In genomic region chr9:108956627-108957026, GRCh38 we compare ENCODE assay signal across 16 cellular contexts. TPM values are rescaled to one million over a fixed set of nuclear protein-coding genes. Genes with fewer than 3 reads are reported as not detected.
A peak's percentile ranks its signal among the peaks of the same experiment; 100 is the strongest.
DNase-seq lines count a peak whose midpoint lies in the region; ATAC-seq and TF ChIP-seq lines count a peak whose summit lies in the region.
"Had no signal": no experiment of that assay in that cellular context is flagged by ENCODE, and none has a peak within 500 bp of the region (broad histone marks: within the 10 kb centered on the region; RNA-seq: fewer than 3 reads in every experiment).

No MANE protein-coding gene starts in this region.

- peak overlapping the region; percentile 60; the same call in 1 of the 2 replicates for H3K27ac ChIP-seq in C4-2B

- no peak overlapping the region for H3K4me3 Mint-ChIP-seq in activated T-helper 17 cell treated with anti-CD3 and anti-CD28 coated beads, Interleukin-2, amount 50 U/mL, for 72 hours
- H3K4me3 Mint-ChIP-seq in T-helper 17 cell = no peak overlapping the region

- ATAC-seq in HG02610 (IDR thresholded peaks at IDR 0.05; ENCODE audit: unreplicated experiment) (peak; percentile 81), GM18498 (IDR thresholded peaks at IDR 0.05; ENCODE audit: unreplicated experiment) (no peak), T-helper 17 cell (no peak)
- peak; percentile 39 for ATAC-seq in activated T-helper 17 cell treated with anti-CD3 and anti-CD28 coated beads, Interleukin-2, amount 50 U/mL, for 72 hours (replicated peaks)

- no peaks in the 10 kb centered on the region for H3K9me3 Mint-ChIP-seq in activated T-helper 17 cell treated with anti-CD3 and anti-CD28 coated beads, Interleukin-2, amount 50 U/mL, for 72 hours

- H3K4me1 Mint-ChIP-seq in activated T-helper 17 cell treated with anti-CD3 and anti-CD28 coated beads, Interleukin-2, amount 50 U/mL, for 72 hours = no peaks in the 10 kb centered on the region
- H3K4me1 Mint-ChIP-seq in T-helper 17 cell = peaks cover 2% of the 10 kb centered on the region

- DNase-seq in NCI-H2196 (lab: John Stamatoyannopoulos, UW; ENCODE audit: unreplicated experiment) (peak; percentile 11), NCI-H2196 treated with DMSO at 0.1 percent for 48 hours (lab: John Stamatoyannopoulos, UW; ENCODE audit: unreplicated experiment) (no peak), T-helper 17 cell (no peak), DMS 273 (lab: John Stamatoyannopoulos, UW; ENCODE audit: unreplicated experiment) (no peak)
- DNase-seq: Caco-2, DND-41, GDM1, IMR-90, Kasumi-1, NCI-H1105, NCI-H187, NCI-H524 had no signal

- no peaks in the 10 kb centered on the region for H3K27me3 Mint-ChIP-seq in activated T-helper 17 cell treated with anti-CD3 and anti-CD28 coated beads, Interleukin-2, amount 50 U/mL, for 72 hours
- H3K27me3 Mint-ChIP-seq in T-helper 17 cell = no peaks in the 10 kb centered on the region

- no peak for TF ChIP-seq CTCF in C4-2B (conservative IDR thresholded peaks at IDR 0.05)

- H3K9me3 ChIP-seq in T-helper 17 cell (ENCODE audit: control insufficient read depth, low read length, poor library complexity, severe bottlenecking) = no peaks in the 10 kb centered on the region
- H3K9me3 ChIP-seq: Caco-2 had no signal

- no peaks in the 10 kb centered on the region for H3K36me3 Mint-ChIP-seq in activated T-helper 17 cell treated with anti-CD3 and anti-CD28 coated beads, Interleukin-2, amount 50 U/mL, for 72 hours (ENCODE audit: low read depth)
- peaks cover 3% of the 10 kb centered on the region for H3K36me3 Mint-ChIP-seq in T-helper 17 cell (ENCODE audit: low read depth)

- no peak overlapping the region for H3K27ac Mint-ChIP-seq in activated T-helper 17 cell treated with anti-CD3 and anti-CD28 coated beads, Interleukin-2, amount 50 U/mL, for 72 hours
- no peak overlapping the region for H3K27ac Mint-ChIP-seq in T-helper 17 cell

RNA-seq across cellular contexts. Expression of gene ABITRAM, which starts 22.4 kb away (rescaled TPM):
- total RNA-seq in activated T-helper 17 cell treated with anti-CD3 and anti-CD28 coated beads, Interleukin-2, amount 50 U/mL, for 72 hours = 10 to 100 TPM; 11.6 to 14.8 TPM
- total RNA-seq in T-helper 17 cell = 10 to 100 TPM; 10.5 to 11.1 TPM

RNA-seq across cellular contexts. Expression of gene ELP1, which starts 22.7 kb away (rescaled TPM):
- 10 to 100 TPM; 19.7 to 30.1 TPM for total RNA-seq in activated T-helper 17 cell treated with anti-CD3 and anti-CD28 coated beads, Interleukin-2, amount 50 U/mL, for 72 hours
- 10 to 100 TPM; 22.0 to 23.2 TPM for total RNA-seq in T-helper 17 cell

RNA-seq across cellular contexts. Expression of gene CTNNAL1, which starts 56.7 kb away (rescaled TPM):
- 10 to 100 TPM; 24.4 to 25.7 TPM for total RNA-seq in activated T-helper 17 cell treated with anti-CD3 and anti-CD28 coated beads, Interleukin-2, amount 50 U/mL, for 72 hours
- total RNA-seq in T-helper 17 cell = 1 to 10 TPM; 3.1 to 9.6 TPM

Comparison
In these comparisons a context has a peak if more than half of its experiments do, and no peak if none do; other contexts are left out.
1. ATAC-seq: peak in HG02610 (single experiment) and activated T-helper 17 cell treated with anti-CD3 and anti-CD28 coated beads, Interleukin-2, amount 50 U/mL, for 72 hours (single experiment); none in GM18498 (single experiment) and T-helper 17 cell (single experiment).